In the genomic region with DNA sequence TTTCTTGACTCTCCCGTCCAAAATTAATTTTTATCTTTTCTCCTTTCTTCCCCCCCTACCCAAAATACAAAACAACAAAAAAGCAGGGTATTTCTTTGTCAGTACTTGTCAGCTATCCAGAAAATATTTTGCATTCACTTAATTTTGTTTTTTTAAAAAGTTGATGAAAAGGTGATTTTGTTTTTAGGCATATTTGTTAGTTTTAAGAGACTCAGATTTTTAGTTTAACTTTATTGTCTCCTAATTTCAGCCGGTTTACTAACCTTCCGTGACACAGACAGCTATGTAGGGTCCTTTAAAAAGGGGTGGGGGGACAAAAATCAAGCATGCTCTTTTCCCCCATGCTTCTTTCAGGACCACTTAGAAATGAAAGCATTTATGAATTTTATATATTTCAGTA, we compare ENCODE assay signal across 10 cellular contexts. TPM values are rescaled to one million over a fixed set of nuclear protein-coding genes. Genes with fewer than 3 reads are reported as not detected.
A peak's percentile ranks its signal among the peaks of the same experiment; 100 is the strongest.
DNase-seq lines count a peak whose midpoint lies in the region; ATAC-seq, FAIRE-seq and TF ChIP-seq lines count a peak whose summit lies in the region.
"Had no signal": no experiment of that assay in that cellular context is flagged by ENCODE, and none has a peak within 500 bp of the region (broad histone marks: within the 10 kb centered on the region; RNA-seq: fewer than 3 reads in every experiment).

No MANE protein-coding gene starts in this region.

- peak overlapping the region; percentile 96 to 98 (median 98) for H3K4me3 Mint-ChIP-seq in nephron

- no peak for TF ChIP-seq RAD21 in A549 (conservative IDR thresholded peaks at IDR 0.05 in 1 of 2, IDR thresholded peaks at IDR 0.05 in 1 of 2)

- H3K9me3 ChIP-seq in A549 = no peaks in the 10 kb centered on the region

- H3K9me3 Mint-ChIP-seq in nephron = no peaks in the 10 kb centered on the region
- H3K9me3 Mint-ChIP-seq: T-helper 1 cell treated with Interleukin-12 subunit alpha and Interleukin-12 subunit beta and Interleukin-4 antibody, amounts not matched to agents 30 μg/mL and 1 μg/mL, for 36 hours had no signal

- CTCF ChIA-PET in A549 (lab: Yijun Ruan, JAX) = no interaction called here

- peak overlapping the region; percentile 81 to 91 for H3K27ac ChIP-seq in A549

- peak overlapping the region; percentile 59 for H3K4me3 ChIP-seq in A549
- H3K4me3 ChIP-seq in epithelial cell of esophagus (ENCODE audit: low read length) = peak overlapping the region; percentile 54

- peak overlapping the region; percentile 95 to 99 (median 98) for H3K27ac Mint-ChIP-seq in nephron
- H3K27ac Mint-ChIP-seq: T-helper 1 cell treated with Interleukin-12 subunit alpha and Interleukin-12 subunit beta and Interleukin-4 antibody, amounts not matched to agents 30 μg/mL and 1 μg/mL, for 36 hours had no signal

- no peak for TF ChIP-seq CTCF in A549 (IDR thresholded peaks at IDR 0.05)
- no peak for TF ChIP-seq CTCF in epithelial cell of esophagus (IDR thresholded peaks at IDR 0.05; ENCODE audit: insufficient read depth, low read depth, low read length, missing control alignments)
- TF ChIP-seq CTCF in nephron (IDR thresholded peaks at IDR 0.05; ENCODE audit: unreplicated experiment in 3 of 3) = no peak

- ATAC-seq in A549 (no peak), GM19035 (IDR thresholded peaks at IDR 0.05; ENCODE audit: unreplicated experiment) (no peak)

- peaks cover 28% of the 10 kb centered on the region for H3K4me1 ChIP-seq in A549

- H3K4me1 Mint-ChIP-seq in nephron = peaks cover 29% of the 10 kb centered on the region

- peaks cover 20% of the 10 kb centered on the region for H3K36me3 Mint-ChIP-seq in nephron (ENCODE audit: low read depth)

- H3K27me3 Mint-ChIP-seq in nephron (ENCODE audit: low read depth) = no peaks in the 10 kb centered on the region

- DNase-seq in A549 (ENCODE audit: low read depth in 1 of 2, low spot score in 1 of 2) = no peak
- DNase-seq in NCI-H69 (lab: John Stamatoyannopoulos, UW) = peak; percentile 53
- DNase-seq in epithelial cell of esophagus (ENCODE audit: low read depth) = no peak
- DNase-seq in NCI-H1930 (lab: John Stamatoyannopoulos, UW) = no peak
- DNase-seq in RKO (ENCODE audit: low spot score) = no peak
- DNase-seq in NCI-H1048 (lab: John Stamatoyannopoulos, UW) = no peak
- DNase-seq: COR-L47 had no signal

- WGBS in A549 (ENCODE audit: missing lambda C conversion rate) = 9% methylated on average over 3 of the region's 3 CpGs

- TF ChIP-seq EP300 in A549 (IDR thresholded peaks at IDR 0.05) = no peak

- peak; percentile 32 for FAIRE-seq in A549 (lab: Jason Lieb, UNC)

- no peak for TF ChIP-seq POLR2A in A549 (IDR thresholded peaks at IDR 0.05; ENCODE audit: low read length)

- peak overlapping the region; percentile 90 for H3K4me2 ChIP-seq in A549

- POLR2A ChIA-PET in A549 (lab: Yijun Ruan, JAX) = no interaction called here

TF ChIP-seq in A549, 52 proteins besides CTCF, POLR2A, EP300 and RAD21:
- TF ChIP-seq REST (IDR thresholded peaks at IDR 0.05) (peak; percentile 33; the same call in 1 of the 2 replicates), HMGXB4 (CRISPR knock-in tag; IDR thresholded peaks at IDR 0.05; ENCODE audit: borderline replicate concordance) (no peak)

RNA-seq across cellular contexts. Expression of gene PBX1, which starts 1.5 kb away (rescaled TPM):
- polyA plus RNA-seq in A549 (2011; rRNA removed) (61.5 and 62.8 TPM in 2 replicates), A549 (2017; fragmentation: RNase III; extraction: RNeasy Plus Mini Kit Qiagen cat#74134 plus additional on column Dnase treatment) (46.5 to 53.4 TPM (median 47.8 TPM) in 3 replicates)
- polyA plus RNA-seq in A549 (2012; cell fraction: cytosol; rRNA removed) = 32.7 and 37.4 TPM in 2 replicates
- 28.1 and 30.0 TPM in 2 replicates for polyA plus RNA-seq in A549 (2012; cell fraction: nucleus; rRNA removed)
- 101 and 102 TPM in 2 replicates for polyA minus RNA-seq in A549 (2011; rRNA and poly(A)+ RNA removed)
